ENCODE assay signal across 7 cellular contexts in the genomic region with DNA sequence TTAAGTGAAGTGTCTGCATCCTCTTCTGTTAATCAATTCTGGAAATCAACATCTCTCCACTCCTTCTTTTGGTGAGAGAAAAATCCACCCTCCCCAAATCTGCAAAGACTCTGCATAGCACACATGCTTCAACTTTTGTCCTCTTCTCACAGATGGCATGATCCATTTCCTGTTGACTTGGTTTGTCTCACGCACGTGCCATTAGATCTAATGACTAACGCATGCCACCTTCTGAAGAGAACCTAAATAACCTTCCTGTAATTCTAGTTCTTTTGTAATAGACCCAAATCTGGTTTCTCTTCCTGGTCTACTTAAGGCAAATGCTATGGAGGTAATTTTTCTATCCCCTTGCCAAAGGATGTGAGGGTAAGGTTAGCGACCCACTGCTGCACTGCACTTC. TPM values are rescaled to one million over a fixed set of nuclear protein-coding genes. Genes with fewer than 3 reads are reported as not detected.
DNase-seq lines count a peak whose midpoint lies in the region; ATAC-seq and TF ChIP-seq lines count a peak whose summit lies in the region.

No MANE protein-coding gene starts in this region.

- no peak overlapping the region for H3K4me3 ChIP-seq in suprapubic skin

- H3K4me1 Mint-ChIP-seq in glutamatergic neuron (ENCODE audit: low read depth, unreplicated experiment): no peaks in the 10 kb centered on the region

- ATAC-seq in GM18870 (IDR thresholded peaks at IDR 0.05; ENCODE audit: unreplicated experiment): peak; percentile 76
- peak; percentile 64 for ATAC-seq in HG03066 (IDR thresholded peaks at IDR 0.05; ENCODE audit: low read depth, unreplicated experiment)

- no peaks in the 10 kb centered on the region for H3K27me3 Mint-ChIP-seq in glutamatergic neuron (ENCODE audit: unreplicated experiment)

- no peak for TF ChIP-seq EP300 in suprapubic skin (IDR thresholded peaks at IDR 0.05)

- H3K9me3 ChIP-seq in suprapubic skin: no peaks in the 10 kb centered on the region

- H3K27ac ChIP-seq in suprapubic skin: no peak overlapping the region

- H3K27me3 ChIP-seq in suprapubic skin: no peaks in the 10 kb centered on the region

- TF ChIP-seq POLR2A in suprapubic skin (IDR thresholded peaks at IDR 0.05): no peak

- H3K27ac Mint-ChIP-seq in glutamatergic neuron (ENCODE audit: unreplicated experiment): no peak overlapping the region

- peaks cover 3% of the 10 kb centered on the region for H3K9me3 Mint-ChIP-seq in glutamatergic neuron (ENCODE audit: unreplicated experiment)

- no peaks in the 10 kb centered on the region for H3K36me3 ChIP-seq in suprapubic skin

- H3K4me3 Mint-ChIP-seq in glutamatergic neuron (ENCODE audit: unreplicated experiment): no peak overlapping the region

- H3K36me3 Mint-ChIP-seq in glutamatergic neuron (ENCODE audit: unreplicated experiment): no peaks in the 10 kb centered on the region

- WGBS in suprapubic skin: 36% methylated on average over 4 of the region's 4 CpGs

- peaks cover 30% of the 10 kb centered on the region for H3K4me1 ChIP-seq in suprapubic skin

- TF ChIP-seq CTCF in suprapubic skin (IDR thresholded peaks at IDR 0.05) (no peak), glutamatergic neuron (IDR thresholded peaks at IDR 0.05; ENCODE audit: partially characterized antibody, unreplicated experiment) (no peak)

- DNase-seq in T-helper 22 cell (ENCODE audit: low read depth) (peak; percentile 18), iris pigment epithelial cell (ENCODE audit: low read depth) (peak; percentile 43), COLO829 (ENCODE audit: low spot score) (no peak), suprapubic skin (ENCODE audit: low spot score in 2 of 2) (no peak), glutamatergic neuron (no peak)

RNA-seq across cellular contexts. Expression of gene ATOSA, which starts 51.0 kb away (rescaled TPM):
- total RNA-seq in suprapubic skin (100 to 1,000 TPM in 1 of 4 donors, 10 to 100 TPM in 3; 25.7 to 132 (median 57.9) TPM), glutamatergic neuron (ENCODE audit: unreplicated experiment) (37.8 TPM)

RNA-seq across cellular contexts. Expression of gene ONECUT1, which starts 60.0 kb away (rescaled TPM):
- total RNA-seq in suprapubic skin (under 1 TPM in 1 of 4 donors, not detected in 3; 0.29 TPM), glutamatergic neuron (ENCODE audit: unreplicated experiment) (48.9 TPM)

Comparison
In these comparisons a context has a peak if more than half of its experiments do, and no peak if none do; other contexts are left out.
1. DNase-seq: peak in T-helper 22 cell (single experiment) and iris pigment epithelial cell (single experiment); none in COLO829 (single experiment), suprapubic skin (0 of 2) and glutamatergic neuron (single experiment).
2. RNA of gene ONECUT1, which starts 60.0 kb away (total RNA-seq): 48.9 TPM in glutamatergic neuron (single experiment); 0.29 TPM in suprapubic skin; every median in the first group is over 10 times any median in the second.